ENCODE assay signal across 8 cellular contexts in the genomic region with DNA sequence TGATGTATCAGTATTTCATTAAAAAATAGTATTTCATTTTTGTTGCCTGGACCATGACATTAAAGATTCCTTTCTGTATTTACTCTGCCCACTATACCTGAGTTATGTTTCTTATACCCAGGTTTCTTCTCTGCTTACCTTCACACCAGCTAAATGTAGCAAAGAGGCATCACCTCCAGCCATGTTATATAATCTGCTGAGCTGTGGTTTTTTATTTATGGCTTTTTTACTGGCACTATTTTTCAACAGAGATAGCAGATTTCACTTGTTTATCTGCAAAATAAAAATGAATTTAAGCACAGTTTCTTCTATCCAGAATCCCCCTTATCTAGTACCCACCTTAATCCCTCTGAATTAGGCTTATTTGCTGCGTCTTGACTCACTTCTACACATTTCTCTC.
"Had no signal": no experiment of that assay in that cellular context is flagged by ENCODE, and none has a peak within 500 bp of the region (broad histone marks: within the 10 kb centered on the region; RNA-seq: fewer than 3 reads in every experiment).

No MANE protein-coding gene starts in this region.

- ATAC-seq: GM12878 had no signal

- H3K4me3 ChIP-seq: GM12878 had no signal

- FAIRE-seq: G401.6, GM12878, GM12891, GM12892, GM18507, GM19239 had no signal

- DNase-seq: GDM1, GF-D8 had no signal
